In the genomic region with DNA sequence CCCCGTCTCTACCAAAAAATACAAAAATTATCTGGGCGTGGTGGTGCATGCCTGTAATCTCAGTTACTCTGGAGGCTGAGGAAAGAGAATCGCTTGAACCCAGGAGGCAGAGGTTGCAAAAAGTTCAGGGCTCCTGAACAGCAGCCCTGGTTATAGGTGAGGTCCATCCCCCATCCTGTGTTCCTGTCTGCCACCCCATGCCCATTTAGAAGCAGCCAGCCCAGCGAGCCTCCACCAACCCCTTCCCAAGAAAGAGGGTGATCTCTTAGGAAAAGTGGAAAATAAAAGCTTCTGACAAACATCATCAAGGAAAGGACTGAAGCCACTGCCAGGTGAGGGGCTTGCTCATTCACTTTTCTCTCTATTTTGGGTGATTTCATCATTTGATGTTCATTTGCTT, we compare ENCODE assay signal across 6 cellular contexts. TPM values are rescaled to one million over a fixed set of nuclear protein-coding genes. Genes with fewer than 3 reads are reported as not detected.
"Had no signal": no experiment of that assay in that cellular context is flagged by ENCODE, and none has a peak within 500 bp of the region (broad histone marks: within the 10 kb centered on the region; RNA-seq: fewer than 3 reads in every experiment).

No MANE protein-coding gene starts in this region.

- ATAC-seq: HepG2, K562 had no signal

- H3K27ac ChIP-seq: HL-60 had no signal

- H3K4me3 ChIP-seq: K562 had no signal

- DNase-seq: IMR-90, KBM-7 had no signal

RNA-seq across cellular contexts. Expression of a gene that starts 55.8 kb away (rescaled TPM):
- total RNA-seq: K562 had no signal
- polyA plus RNA-seq: IgD-negative memory B cell, IMR-90 had no signal
